ENCODE assay signal across 27 cellular contexts in the genomic region with DNA sequence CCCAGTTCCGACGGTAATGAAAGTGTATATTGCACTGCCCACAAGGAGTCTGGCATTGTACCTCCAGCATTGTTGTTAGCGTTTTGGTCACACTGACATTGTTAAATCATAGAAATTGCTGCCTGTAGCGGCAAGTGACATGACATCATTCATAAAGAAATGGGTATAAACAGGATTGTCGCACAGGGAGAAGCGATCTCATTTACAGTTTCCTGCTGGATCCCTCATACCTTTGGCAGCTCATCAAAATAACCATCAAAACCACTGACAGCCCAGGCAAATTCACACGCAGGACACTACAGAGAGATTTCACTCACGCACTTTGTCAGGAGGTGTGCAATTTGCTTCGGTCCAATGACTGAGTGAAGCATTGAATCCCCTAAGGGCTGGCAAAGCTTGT. TPM values are rescaled to one million over a fixed set of nuclear protein-coding genes. Genes with fewer than 3 reads are reported as not detected.
"Had no signal": no experiment of that assay in that cellular context is flagged by ENCODE, and none has a peak within 500 bp of the region (broad histone marks: within the 10 kb centered on the region; RNA-seq: fewer than 3 reads in every experiment).

No MANE protein-coding gene starts in this region.

- ATAC-seq: activated CD4-positive, CD25-positive, alpha-beta regulatory T cell treated with anti-CD3 and anti-CD28 coated beads, Interleukin-2, amount 50 U/mL, for 24 hours; activated CD8-positive, alpha-beta T cell treated with anti-CD3 and anti-CD28 coated beads, Interleukin-2, amount 10 ng/mL, durations not matched to agents 7 days and 5 days; esophagus mucosa; left ventricle myocardium superior; right lobe of liver; stimulated activated naive CD8-positive, alpha-beta T cell treated with anti-CD3 and anti-CD28 coated beads, Interleukin-15, amount 100 ng/mL, for 72 hours had no signal

- H3K9me3 Mint-ChIP-seq: activated CD4-positive, alpha-beta T cell treated with anti-CD3 and anti-CD28 coated beads, Interleukin-2, amount 10 ng/mL, durations not matched to agents 7 days and 5 days; activated naive CD4-positive, alpha-beta T cell treated with anti-CD3 and anti-CD28 coated beads, Interleukin-2, amount 50 U/mL, for 24 hours; activated T-helper 1 cell treated with anti-CD3 and anti-CD28 coated beads, Interleukin-12 subunit alpha, Interleukin-12 subunit beta, Interleukin-2, Interleukin-4 antibody, amounts not matched to agents 30 ng/mL and 10 ng/mL and 1 ng/mL, durations not matched to agents 14 hours and 24 hours and 36 hours; nephron; stimulated activated naive CD8-positive, alpha-beta T cell treated with anti-CD3 and anti-CD28 coated beads, Interleukin-15, amount 100 ng/mL, for 72 hours had no signal

- H3K27me3 ChIP-seq: right lobe of liver, vagina had no signal

- H3K4me3 Mint-ChIP-seq: activated CD4-positive, alpha-beta T cell treated with anti-CD3 and anti-CD28 coated beads, Interleukin-2, amount 10 ng/mL, durations not matched to agents 7 days and 5 days; activated CD8-positive, alpha-beta T cell treated with anti-CD3 and anti-CD28 coated beads, Interleukin-2, amount 10 ng/mL, durations not matched to agents 7 days and 5 days; activated naive CD4-positive, alpha-beta T cell treated with anti-CD3 and anti-CD28 coated beads, Interleukin-2, amount 50 U/mL, for 24 hours; activated T-helper 1 cell treated with anti-CD3 and anti-CD28 coated beads, Interleukin-12 subunit alpha, Interleukin-12 subunit beta, Interleukin-2, Interleukin-4 antibody, amounts not matched to agents 30 ng/mL and 10 ng/mL and 1 ng/mL, durations not matched to agents 14 hours and 24 hours and 36 hours; brain; nephron; stimulated activated naive CD8-positive, alpha-beta T cell treated with anti-CD3 and anti-CD28 coated beads, Interleukin-15, amount 100 ng/mL, for 72 hours had no signal

- H3K4me1 ChIP-seq: suprapubic skin, vagina had no signal

- H3K4me3 ChIP-seq: right lobe of liver, skin epidermis, suprapubic skin, transverse colon, vagina had no signal

- H3K36me3 ChIP-seq: right lobe of liver, suprapubic skin, transverse colon, vagina had no signal

- DNase-seq: activated CD4-positive, alpha-beta T cell treated with anti-CD3 and anti-CD28 coated beads, Interleukin-2, amount 10 ng/mL, durations not matched to agents 7 days and 5 days; activated CD8-positive, alpha-beta T cell treated with anti-CD3 and anti-CD28 coated beads, Interleukin-2, amount 10 ng/mL, durations not matched to agents 7 days and 5 days; activated gamma-delta T cell; aorta; effector memory CD4-positive, alpha-beta T cell; glutamatergic neuron; hypothalamus; left ventricle myocardium superior; mammary epithelial cell; midbrain; right lobe of liver; stimulated activated CD4-positive, alpha-beta T cell treated with anti-CD3 and anti-CD28 coated beads, Interleukin-1b, Interleukin-23, amount 100 ng/mL, for 48 hours; stimulated activated naive CD8-positive, alpha-beta T cell treated with anti-CD3 and anti-CD28 coated beads, Interleukin-15, amount 100 ng/mL, for 72 hours; transverse colon had no signal

- H3K4me1 Mint-ChIP-seq: activated CD4-positive, alpha-beta T cell treated with anti-CD3 and anti-CD28 coated beads, Interleukin-2, amount 10 ng/mL, durations not matched to agents 7 days and 5 days; activated naive CD4-positive, alpha-beta T cell treated with anti-CD3 and anti-CD28 coated beads, Interleukin-2, amount 50 U/mL, for 24 hours; nephron; stimulated activated naive CD8-positive, alpha-beta T cell treated with anti-CD3 and anti-CD28 coated beads, Interleukin-15, amount 100 ng/mL, for 72 hours had no signal

- H3K27ac Mint-ChIP-seq: activated CD4-positive, alpha-beta T cell treated with anti-CD3 and anti-CD28 coated beads, Interleukin-2, amount 10 ng/mL, durations not matched to agents 7 days and 5 days; activated CD8-positive, alpha-beta T cell treated with anti-CD3 and anti-CD28 coated beads, Interleukin-2, amount 10 ng/mL, durations not matched to agents 7 days and 5 days; activated naive CD4-positive, alpha-beta T cell treated with anti-CD3 and anti-CD28 coated beads, Interleukin-2, amount 50 U/mL, for 24 hours; activated T-helper 1 cell treated with anti-CD3 and anti-CD28 coated beads, Interleukin-12 subunit alpha, Interleukin-12 subunit beta, Interleukin-2, Interleukin-4 antibody, amounts not matched to agents 30 ng/mL and 10 ng/mL and 1 ng/mL, durations not matched to agents 14 hours and 24 hours and 36 hours; nephron; stimulated activated naive CD8-positive, alpha-beta T cell treated with anti-CD3 and anti-CD28 coated beads, Interleukin-15, amount 100 ng/mL, for 72 hours had no signal

- H3K36me3 Mint-ChIP-seq: activated naive CD4-positive, alpha-beta T cell treated with anti-CD3 and anti-CD28 coated beads, Interleukin-2, amount 50 U/mL, for 24 hours; brain had no signal

- H3K9me3 ChIP-seq: right lobe of liver, suprapubic skin, transverse colon, vagina had no signal

- H3K27ac ChIP-seq: right lobe of liver, skin epidermis, suprapubic skin, transverse colon, vagina had no signal

RNA-seq across cellular contexts. Expression of a gene that starts 3.5 kb away (rescaled TPM):
- total RNA-seq: activated CD4-positive, alpha-beta T cell treated with anti-CD3 and anti-CD28 coated beads, Interleukin-2, amount 10 ng/mL, durations not matched to agents 7 days and 5 days; activated CD8-positive, alpha-beta T cell treated with anti-CD3 and anti-CD28 coated beads, Interleukin-2, amount 10 ng/mL, durations not matched to agents 7 days and 5 days; activated T-helper 1 cell treated with anti-CD3 and anti-CD28 coated beads, Interleukin-12 subunit alpha, Interleukin-12 subunit beta, Interleukin-2, Interleukin-4 antibody, amounts not matched to agents 30 ng/mL and 10 ng/mL and 1 ng/mL, durations not matched to agents 14 hours and 24 hours and 36 hours; aorta; cardiac septum; dermis microvascular lymphatic vessel endothelial cell; endothelial cell of umbilical vein; left ventricle myocardium superior; mammary epithelial cell; right lobe of liver; suprapubic skin; T-helper 2 cell treated with Interferon-gamma antibody and Interleukin-4, amounts not matched to agents 100 ng/mL and 5 ng/mL, for 36 hours; vagina had no signal
- polyA plus RNA-seq: aorta, endothelial cell of umbilical vein, mammary epithelial cell had no signal
